ENCODE assay signal across 1 cellular context in the genomic region with DNA sequence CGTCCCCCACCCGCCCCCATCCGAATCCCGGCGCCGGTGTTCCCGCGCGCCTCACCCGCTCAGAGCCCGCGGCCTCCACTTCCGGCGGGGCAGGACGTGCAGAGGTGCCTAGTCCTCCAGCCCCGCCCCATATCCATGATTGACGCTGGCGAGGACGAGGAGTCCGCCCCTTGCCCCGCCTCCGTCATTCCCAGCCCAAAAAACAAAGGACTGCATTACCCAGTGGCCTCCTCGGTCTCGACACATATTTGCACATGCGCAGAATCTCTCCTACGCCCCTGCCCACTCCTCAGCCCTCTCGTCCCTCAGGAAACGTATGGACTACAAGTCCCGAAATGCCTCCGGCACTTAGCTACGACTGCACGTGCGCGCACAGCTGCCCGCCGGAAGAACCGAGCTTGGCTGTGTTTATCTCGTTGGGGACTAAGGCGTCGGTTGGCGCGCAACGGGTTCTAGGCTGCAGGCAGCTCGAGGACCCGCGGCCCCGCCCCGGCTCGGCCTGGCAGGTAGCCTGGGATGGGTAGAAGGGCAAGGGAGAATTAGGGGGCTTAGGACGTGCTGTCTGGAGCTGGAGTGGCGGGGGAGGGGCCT.
TF ChIP-seq lines count a peak whose summit lies in the region.

TSS of gene KLHDC3 (plus strand) at position 407 of the 591 bp plus-strand sequence. CDS start 2,944 bp downstream, outside the sequence.
TSS of gene MEA1 (minus strand) at position 104 of the 591 bp plus-strand sequence. CDS start 133 bp downstream, outside the sequence.

TF ChIP-seq in HepG2, 621 proteins besides CTCF, POLR2A, EP300 and RAD21 (continued from another document and continues in another):
- TF ChIP-seq TIGD3 (CRISPR knock-in tag; IDR thresholded peaks at IDR 0.05; ENCODE audit: borderline replicate concordance), result no peak
- 0 out of 2 replicates have a peak, but pooled peaks have one; percentile 30 for TF ChIP-seq MAFF (IDR thresholded peaks at IDR 0.05; ENCODE audit: low read depth, low read length)
- TF ChIP-seq ZNF720 (CRISPR knock-in tag; IDR thresholded peaks at IDR 0.05), result no peak
- TF ChIP-seq ZNF746 (CRISPR knock-in tag; IDR thresholded peaks at IDR 0.05), result no peak
- TF ChIP-seq FOXA1 (IDR thresholded peaks at IDR 0.05), result no peak
- peak; percentile 66 for TF ChIP-seq FOXA1 (CRISPR knock-in tag; IDR thresholded peaks at IDR 0.05)
- peak; percentile 92 for TF ChIP-seq ZNF574 (CRISPR knock-in tag; IDR thresholded peaks at IDR 0.05)
- TF ChIP-seq FOXM1 (CRISPR knock-in tag; IDR thresholded peaks at IDR 0.05), result no peak
- TF ChIP-seq, protein P1, sequence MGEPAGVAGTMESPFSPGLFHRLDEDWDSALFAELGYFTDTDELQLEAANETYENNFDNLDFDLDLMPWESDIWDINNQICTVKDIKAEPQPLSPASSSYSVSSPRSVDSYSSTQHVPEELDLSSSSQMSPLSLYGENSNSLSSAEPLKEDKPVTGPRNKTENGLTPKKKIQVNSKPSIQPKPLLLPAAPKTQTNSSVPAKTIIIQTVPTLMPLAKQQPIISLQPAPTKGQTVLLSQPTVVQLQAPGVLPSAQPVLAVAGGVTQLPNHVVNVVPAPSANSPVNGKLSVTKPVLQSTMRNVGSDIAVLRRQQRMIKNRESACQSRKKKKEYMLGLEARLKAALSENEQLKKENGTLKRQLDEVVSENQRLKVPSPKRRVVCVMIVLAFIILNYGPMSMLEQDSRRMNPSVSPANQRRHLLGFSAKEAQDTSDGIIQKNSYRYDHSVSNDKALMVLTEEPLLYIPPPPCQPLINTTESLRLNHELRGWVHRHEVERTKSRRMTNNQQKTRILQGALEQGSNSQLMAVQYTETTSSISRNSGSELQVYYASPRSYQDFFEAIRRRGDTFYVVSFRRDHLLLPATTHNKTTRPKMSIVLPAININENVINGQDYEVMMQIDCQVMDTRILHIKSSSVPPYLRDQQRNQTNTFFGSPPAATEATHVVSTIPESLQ (CRISPR knock-in tag; conservative IDR thresholded peaks at IDR 0.05), result 0 out of 2 replicates have a peak, but pooled peaks have one; percentile 45
- no peak; the same call in 1 of the 2 replicates for TF ChIP-seq ZBTB21 (CRISPR knock-in tag; IDR thresholded peaks at IDR 0.05)
- no peak for TF ChIP-seq MLXIP (CRISPR knock-in tag; IDR thresholded peaks at IDR 0.05; ENCODE audit: borderline replicate concordance)
- TF ChIP-seq ZNF576 (CRISPR knock-in tag; IDR thresholded peaks at IDR 0.05), result no peak
- TF ChIP-seq TAF1 (CRISPR knock-in tag; IDR thresholded peaks at IDR 0.05), result peak; percentile 64; the same call in 1 of the 2 replicates
- TF ChIP-seq MZF1 (CRISPR knock-in tag; IDR thresholded peaks at IDR 0.05; ENCODE audit: borderline replicate concordance), result no peak
- TF ChIP-seq, protein P2, sequence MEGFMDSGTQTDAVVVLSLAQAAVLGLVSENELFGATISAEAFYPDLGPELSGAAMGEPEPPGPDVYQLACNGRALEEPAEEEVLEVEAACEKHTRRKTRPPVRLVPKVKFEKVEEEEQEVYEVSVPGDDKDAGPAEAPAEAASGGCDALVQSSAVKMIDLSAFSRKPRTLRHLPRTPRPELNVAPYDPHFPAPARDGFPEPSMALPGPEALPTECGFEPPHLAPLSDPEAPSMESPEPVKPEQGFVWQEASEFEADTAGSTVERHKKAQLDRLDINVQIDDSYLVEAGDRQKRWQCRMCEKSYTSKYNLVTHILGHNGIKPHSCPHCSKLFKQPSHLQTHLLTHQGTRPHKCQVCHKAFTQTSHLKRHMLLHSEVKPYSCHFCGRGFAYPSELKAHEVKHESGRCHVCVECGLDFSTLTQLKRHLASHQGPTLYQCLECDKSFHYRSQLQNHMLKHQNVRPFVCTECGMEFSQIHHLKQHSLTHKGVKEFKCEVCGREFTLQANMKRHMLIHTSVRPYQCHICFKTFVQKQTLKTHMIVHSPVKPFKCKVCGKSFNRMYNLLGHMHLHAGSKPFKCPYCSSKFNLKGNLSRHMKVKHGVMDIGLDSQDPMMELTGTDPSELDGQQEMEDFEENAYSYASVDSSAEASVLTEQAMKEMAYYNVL (CRISPR knock-in tag; IDR thresholded peaks at IDR 0.05; ENCODE audit: borderline replicate concordance), result no peak
- no peak for TF ChIP-seq ZBTB8A (CRISPR knock-in tag; IDR thresholded peaks at IDR 0.05; ENCODE audit: borderline replicate concordance, low read depth)
- TF ChIP-seq ZXDC (CRISPR knock-in tag; IDR thresholded peaks at IDR 0.05), result no peak
- TF ChIP-seq PITX1 (CRISPR knock-in tag; IDR thresholded peaks at IDR 0.05), result no peak
- TF ChIP-seq HNRNPK (IDR thresholded peaks at IDR 0.05; ENCODE audit: low read depth, low read length, poor library complexity, severe bottlenecking), result peak; percentile 96
- TF ChIP-seq RFXAP (CRISPR knock-in tag; IDR thresholded peaks at IDR 0.05; ENCODE audit: borderline replicate concordance), result no peak
- TF ChIP-seq ZMYM2 (CRISPR knock-in tag; IDR thresholded peaks at IDR 0.05), result no peak; the same call in 1 of the 2 replicates
- TF ChIP-seq KDM5B (CRISPR knock-in tag; IDR thresholded peaks at IDR 0.05; ENCODE audit: borderline replicate concordance), result no peak
- no peak for TF ChIP-seq ZNF205 (CRISPR knock-in tag; IDR thresholded peaks at IDR 0.05)
- no peak for TF ChIP-seq ZNF7 (CRISPR knock-in tag; IDR thresholded peaks at IDR 0.05)
- TF ChIP-seq ZNF124 (CRISPR knock-in tag; IDR thresholded peaks at IDR 0.05), result peak; percentile 51; the same call in 1 of the 2 replicates
- TF ChIP-seq KAT8 (CRISPR knock-in tag; IDR thresholded peaks at IDR 0.05), result peak; percentile 86
- no peak for TF ChIP-seq ZNF773 (CRISPR knock-in tag; IDR thresholded peaks at IDR 0.05; ENCODE audit: borderline replicate concordance)
- no peak for TF ChIP-seq MTA1 (CRISPR knock-in tag; IDR thresholded peaks at IDR 0.05; ENCODE audit: borderline replicate concordance)
- TF ChIP-seq ZNF782 (CRISPR knock-in tag; IDR thresholded peaks at IDR 0.05; ENCODE audit: borderline replicate concordance), result no peak
- TF ChIP-seq SP4 (CRISPR knock-in tag; IDR thresholded peaks at IDR 0.05), result peak; percentile 100
- TF ChIP-seq CBX1 (IDR thresholded peaks at IDR 0.05; ENCODE audit: low read depth), result no peak
- TF ChIP-seq ZNF18 (CRISPR knock-in tag; IDR thresholded peaks at IDR 0.05; ENCODE audit: insufficient replicate concordance), result no peak
- TF ChIP-seq, protein P3, sequence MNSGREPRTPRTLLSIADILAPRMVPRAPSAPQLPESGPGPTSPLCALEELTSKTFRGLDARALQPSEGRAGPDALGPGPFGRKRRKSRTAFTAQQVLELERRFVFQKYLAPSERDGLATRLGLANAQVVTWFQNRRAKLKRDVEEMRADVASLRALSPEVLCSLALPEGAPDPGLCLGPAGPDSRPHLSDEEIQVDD (CRISPR knock-in tag; IDR thresholded peaks at IDR 0.05; ENCODE audit: borderline replicate concordance), result no peak
- no peak for TF ChIP-seq WIZ (CRISPR knock-in tag; IDR thresholded peaks at IDR 0.05)
- no peak for TF ChIP-seq HDAC6 (IDR thresholded peaks at IDR 0.05; ENCODE audit: low read depth, low read length)
- no peak for TF ChIP-seq ZNF317 (CRISPR knock-in tag; IDR thresholded peaks at IDR 0.05)
- TF ChIP-seq ZNF30 (CRISPR knock-in tag; IDR thresholded peaks at IDR 0.05), result no peak
- TF ChIP-seq ZNF501 (CRISPR knock-in tag; IDR thresholded peaks at IDR 0.05), result peak; percentile 80; the same call in 1 of the 2 replicates
- no peak for TF ChIP-seq ZNF737 (CRISPR knock-in tag; IDR thresholded peaks at IDR 0.05; ENCODE audit: borderline replicate concordance)
- no peak for TF ChIP-seq ATM (IDR thresholded peaks at IDR 0.05; ENCODE audit: borderline replicate concordance)
- TF ChIP-seq KLF9 (CRISPR knock-in tag; IDR thresholded peaks at IDR 0.05; ENCODE audit: low read depth), result 0 out of 2 replicates have a peak, but pooled peaks have one; percentile 34
- TF ChIP-seq, protein P4, sequence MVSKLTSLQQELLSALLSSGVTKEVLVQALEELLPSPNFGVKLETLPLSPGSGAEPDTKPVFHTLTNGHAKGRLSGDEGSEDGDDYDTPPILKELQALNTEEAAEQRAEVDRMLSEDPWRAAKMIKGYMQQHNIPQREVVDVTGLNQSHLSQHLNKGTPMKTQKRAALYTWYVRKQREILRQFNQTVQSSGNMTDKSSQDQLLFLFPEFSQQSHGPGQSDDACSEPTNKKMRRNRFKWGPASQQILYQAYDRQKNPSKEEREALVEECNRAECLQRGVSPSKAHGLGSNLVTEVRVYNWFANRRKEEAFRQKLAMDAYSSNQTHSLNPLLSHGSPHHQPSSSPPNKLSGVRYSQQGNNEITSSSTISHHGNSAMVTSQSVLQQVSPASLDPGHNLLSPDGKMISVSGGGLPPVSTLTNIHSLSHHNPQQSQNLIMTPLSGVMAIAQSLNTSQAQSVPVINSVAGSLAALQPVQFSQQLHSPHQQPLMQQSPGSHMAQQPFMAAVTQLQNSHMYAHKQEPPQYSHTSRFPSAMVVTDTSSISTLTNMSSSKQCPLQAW (CRISPR knock-in tag; IDR thresholded peaks at IDR 0.05), result peak; percentile 96
- no peak for TF ChIP-seq KDM4B (CRISPR knock-in tag; IDR thresholded peaks at IDR 0.05)
- no peak for TF ChIP-seq MBNL3 (CRISPR knock-in tag; conservative IDR thresholded peaks at IDR 0.05)
